Comparison of ENCODE assay signal across 11 cellular contexts in genomic region chr11:88363566-88364169, GRCh38. TPM values are rescaled to one million over a fixed set of nuclear protein-coding genes. Genes with fewer than 3 reads are reported as not detected.
DNase-seq lines count a peak whose midpoint lies in the region; ATAC-seq and TF ChIP-seq lines count a peak whose summit lies in the region.
"Had no signal": no experiment of that assay in that cellular context is flagged by ENCODE, and none has a peak within 500 bp of the region (broad histone marks: within the 10 kb centered on the region; RNA-seq: fewer than 3 reads in every experiment).

No MANE protein-coding gene starts in this region.

- H3K27ac ChIP-seq in neutrophil (peak overlapping the region; percentile 50), tibial artery (no peak overlapping the region)
- H3K27ac ChIP-seq: thoracic aorta had no signal

- H3K36me3 ChIP-seq in neutrophil (no peaks in the 10 kb centered on the region), tibial artery (no peaks in the 10 kb centered on the region)
- H3K36me3 ChIP-seq: thoracic aorta had no signal

- DNase-seq in HPDE6-E6E7 (ENCODE audit: extremely low spot score) (peak; percentile 21), NCI-H1436 (lab: John Stamatoyannopoulos, UW) (no peak), tibial artery (no peak)
- DNase-seq in activated CD8-positive, alpha-beta T cell treated with anti-CD3 and anti-CD28 coated beads, Interleukin-2, amount 10 ng/mL, durations not matched to agents 7 days and 5 days, result no peak
- no peak for DNase-seq in stimulated activated CD4-positive, alpha-beta T cell treated with anti-CD3 and anti-CD28 coated beads, Interleukin-2, amount 100 ng/mL, for 48 hours
- DNase-seq: activated CD4-positive, CD25-positive, alpha-beta regulatory T cell treated with anti-CD3 and anti-CD28 coated beads, Interleukin-2, amount 50 U/mL, for 72 hours; GOT3 had no signal

- CTCF ChIA-PET in activated CD8-positive, alpha-beta T cell treated with anti-CD3 and anti-CD28 coated beads, Interleukin-2, amount 10 ng/mL, durations not matched to agents 7 days and 5 days (lab: Charles Lee), result no interaction called here

- H3K4me3 ChIP-seq in neutrophil (ENCODE audit: low read depth in 1 of 2, low read length in 1 of 2) (no peak overlapping the region), tibial artery (no peak overlapping the region)
- H3K4me3 ChIP-seq: thoracic aorta had no signal

- intact Hi-C loops in tibial artery (cut with DNase I; ENCODE audit: low total_unique reads), result no loop called here

- no peaks in the 10 kb centered on the region for H3K27me3 ChIP-seq in neutrophil
- no peaks in the 10 kb centered on the region for H3K27me3 ChIP-seq in tibial artery

- no peaks in the 10 kb centered on the region for H3K9me3 ChIP-seq in neutrophil
- no peaks in the 10 kb centered on the region for H3K9me3 ChIP-seq in tibial artery
- H3K9me3 ChIP-seq: thoracic aorta had no signal

- TF ChIP-seq CTCF in neutrophil (IDR thresholded peaks at IDR 0.05) (no peak), tibial artery (IDR thresholded peaks at IDR 0.05) (no peak)

- no peak overlapping the region for H3K4me3 Mint-ChIP-seq in activated CD8-positive, alpha-beta T cell treated with anti-CD3 and anti-CD28 coated beads, Interleukin-2, amount 10 ng/mL, durations not matched to agents 7 days and 5 days
- H3K4me3 Mint-ChIP-seq: brain had no signal

- H3K27ac Mint-ChIP-seq in activated CD8-positive, alpha-beta T cell treated with anti-CD3 and anti-CD28 coated beads, Interleukin-2, amount 10 ng/mL, durations not matched to agents 7 days and 5 days, result peak overlapping the region; percentile 3
- H3K27ac Mint-ChIP-seq: brain had no signal

- POLR2A ChIA-PET in activated CD8-positive, alpha-beta T cell treated with anti-CD3 and anti-CD28 coated beads, Interleukin-2, amount 10 ng/mL, durations not matched to agents 7 days and 5 days (lab: Charles Lee), result no interaction called here

- H3K36me3 Mint-ChIP-seq in activated CD8-positive, alpha-beta T cell treated with anti-CD3 and anti-CD28 coated beads, Interleukin-2, amount 10 ng/mL, durations not matched to agents 7 days and 5 days (ENCODE audit: low read depth), result peaks cover 9% of the 10 kb centered on the region
- H3K36me3 Mint-ChIP-seq: brain had no signal

- H3K4me1 ChIP-seq in neutrophil (ENCODE audit: control insufficient read depth in 1 of 2, insufficient read depth in 1 of 2, low read depth in 1 of 2, low read length in 1 of 2), result peaks cover 18 to 24% of the 10 kb centered on the region in 2 experiments
- H3K4me1 ChIP-seq in tibial artery, result no peaks in the 10 kb centered on the region

- peak; percentile 39 for ATAC-seq in GM18858 (IDR thresholded peaks at IDR 0.05; ENCODE audit: unreplicated experiment)
- peak; percentile 24 for ATAC-seq in activated CD8-positive, alpha-beta T cell treated with anti-CD3 and anti-CD28 coated beads, Interleukin-2, amount 10 ng/mL, durations not matched to agents 7 days and 5 days

- H3K4me1 Mint-ChIP-seq in activated CD8-positive, alpha-beta T cell treated with anti-CD3 and anti-CD28 coated beads, Interleukin-2, amount 10 ng/mL, durations not matched to agents 7 days and 5 days (ENCODE audit: low read depth), result peaks cover 50% of the 10 kb centered on the region
- H3K4me1 Mint-ChIP-seq: brain had no signal

- H3K27me3 Mint-ChIP-seq in activated CD8-positive, alpha-beta T cell treated with anti-CD3 and anti-CD28 coated beads, Interleukin-2, amount 10 ng/mL, durations not matched to agents 7 days and 5 days (ENCODE audit: low read depth), result no peaks in the 10 kb centered on the region

- H3K9me3 Mint-ChIP-seq in activated CD8-positive, alpha-beta T cell treated with anti-CD3 and anti-CD28 coated beads, Interleukin-2, amount 10 ng/mL, durations not matched to agents 7 days and 5 days (ENCODE audit: insufficient read depth), result peaks cover 3% of the 10 kb centered on the region
- H3K9me3 Mint-ChIP-seq: brain had no signal

RNA-seq across cellular contexts. Expression of gene CTSC, which starts 26.1 kb away (rescaled TPM):
- total RNA-seq in activated CD8-positive, alpha-beta T cell treated with anti-CD3 and anti-CD28 coated beads, Interleukin-2, amount 10 ng/mL, durations not matched to agents 7 days and 5 days, result 100 to 1,000 TPM; 211 to 219 TPM
